ENCODE assay signal across 1 cellular context in genomic region chr2:33522571-33522970, GRCh38.
TF ChIP-seq lines count a peak whose summit lies in the region.

No MANE protein-coding gene starts in this region.

TF ChIP-seq in H1, 55 proteins besides CTCF, POLR2A, EP300 and RAD21:
- TF ChIP-seq CEBPB (IDR thresholded peaks at IDR 0.05; ENCODE audit: low read depth, low read length) (no peak), BCL11A (IDR thresholded peaks at IDR 0.05; ENCODE audit: low read depth in 2 of 2, low read length in 2 of 2) (no peak)
- TF ChIP-seq, protein P1, sequence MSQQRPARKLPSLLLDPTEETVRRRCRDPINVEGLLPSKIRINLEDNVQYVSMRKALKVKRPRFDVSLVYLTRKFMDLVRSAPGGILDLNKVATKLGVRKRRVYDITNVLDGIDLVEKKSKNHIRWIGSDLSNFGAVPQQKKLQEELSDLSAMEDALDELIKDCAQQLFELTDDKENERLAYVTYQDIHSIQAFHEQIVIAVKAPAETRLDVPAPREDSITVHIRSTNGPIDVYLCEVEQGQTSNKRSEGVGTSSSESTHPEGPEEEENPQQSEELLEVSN (IDR thresholded peaks at IDR 0.05) = no peak
